In genomic region chr2:99278793-99279291, GRCh38 we compare ENCODE assay signal across 1 cellular context.
TF ChIP-seq lines count a peak whose summit lies in the region.

No MANE protein-coding gene starts in this region.

TF ChIP-seq in HepG2, 621 proteins besides CTCF, POLR2A, EP300 and RAD21 (continued from another document and continues in another):
- peak; percentile 51; the same call in 1 of the 2 replicates for TF ChIP-seq GFI1 (CRISPR knock-in tag; IDR thresholded peaks at IDR 0.05; ENCODE audit: borderline replicate concordance)
- no peak for TF ChIP-seq ADNP (CRISPR knock-in tag; IDR thresholded peaks at IDR 0.05)
- TF ChIP-seq ZNF564 (CRISPR knock-in tag; IDR thresholded peaks at IDR 0.05) = peak; percentile 80; the same call in 1 of the 2 replicates
- peak; percentile 81; the same call in 1 of the 2 replicates for TF ChIP-seq SNAPC2 (CRISPR knock-in tag; IDR thresholded peaks at IDR 0.05)
- 0 out of 2 replicates have a peak, but pooled peaks have one; percentile 17 for TF ChIP-seq MLXIP (CRISPR knock-in tag; IDR thresholded peaks at IDR 0.05; ENCODE audit: borderline replicate concordance)
- TF ChIP-seq ZNF784 (CRISPR knock-in tag; IDR thresholded peaks at IDR 0.05; ENCODE audit: borderline replicate concordance) = no peak
- 0 out of 2 replicates have a peak, but pooled peaks have one; percentile 44 for TF ChIP-seq ELF4 (CRISPR knock-in tag; IDR thresholded peaks at IDR 0.05; ENCODE audit: borderline replicate concordance)
- no peak; the same call in 1 of the 2 replicates for TF ChIP-seq SAFB2 (CRISPR knock-in tag; IDR thresholded peaks at IDR 0.05; ENCODE audit: borderline replicate concordance, low read depth)
- peak; percentile 81 for TF ChIP-seq ZMYM4 (CRISPR knock-in tag; IDR thresholded peaks at IDR 0.05)
- TF ChIP-seq ZFP36L1 (CRISPR knock-in tag; IDR thresholded peaks at IDR 0.05) = peak; percentile 37; the same call in 1 of the 2 replicates
- TF ChIP-seq CREB1 (IDR thresholded peaks at IDR 0.05) = no peak
- TF ChIP-seq CREB1 (CRISPR knock-in tag; IDR thresholded peaks at IDR 0.05) = peak; percentile 79
- TF ChIP-seq ZNF768 (CRISPR knock-in tag; IDR thresholded peaks at IDR 0.05) = no peak
- TF ChIP-seq ZBTB2 (CRISPR knock-in tag; IDR thresholded peaks at IDR 0.05; ENCODE audit: low read depth) = no peak
- TF ChIP-seq ZSCAN21 (CRISPR knock-in tag; IDR thresholded peaks at IDR 0.05; ENCODE audit: borderline replicate concordance) = no peak
- no peak for TF ChIP-seq ZNF83 (CRISPR knock-in tag; IDR thresholded peaks at IDR 0.05; ENCODE audit: borderline replicate concordance)
- peak; percentile 95 for TF ChIP-seq ZNF503 (CRISPR knock-in tag; IDR thresholded peaks at IDR 0.05)
- TF ChIP-seq PAXIP1 (CRISPR knock-in tag; conservative IDR thresholded peaks at IDR 0.05) = peak; percentile 86
- TF ChIP-seq ZNF337 (CRISPR knock-in tag; IDR thresholded peaks at IDR 0.05; ENCODE audit: borderline replicate concordance, low read depth) = no peak
- TF ChIP-seq GPBP1L1 (CRISPR knock-in tag; IDR thresholded peaks at IDR 0.05) = no peak
- TF ChIP-seq YEATS4 (CRISPR knock-in tag; IDR thresholded peaks at IDR 0.05; ENCODE audit: borderline replicate concordance) = no peak
- TF ChIP-seq POLR2AphosphoS2 (IDR thresholded peaks at IDR 0.05; ENCODE audit: low read depth, low read length) = no peak
- TF ChIP-seq ZNF660 (CRISPR knock-in tag; IDR thresholded peaks at IDR 0.05; ENCODE audit: borderline replicate concordance, low read depth) = no peak
- TF ChIP-seq MTERF4 (CRISPR knock-in tag; IDR thresholded peaks at IDR 0.05) = no peak
- no peak for TF ChIP-seq BORCS8-MEF2B (CRISPR knock-in tag; IDR thresholded peaks at IDR 0.05)
- TF ChIP-seq MATR3 (CRISPR knock-in tag; IDR thresholded peaks at IDR 0.05) = no peak
- TF ChIP-seq ZFP41 (CRISPR knock-in tag; IDR thresholded peaks at IDR 0.05; ENCODE audit: borderline replicate concordance) = no peak
- TF ChIP-seq ZBTB49 (CRISPR knock-in tag; IDR thresholded peaks at IDR 0.05; ENCODE audit: borderline replicate concordance) = no peak
- TF ChIP-seq HNRNPUL1 (IDR thresholded peaks at IDR 0.05; ENCODE audit: low read depth, low read length) = no peak
- no peak for TF ChIP-seq NPAS2 (CRISPR knock-in tag; IDR thresholded peaks at IDR 0.05; ENCODE audit: borderline replicate concordance)
- TF ChIP-seq ZNF382 (CRISPR knock-in tag; IDR thresholded peaks at IDR 0.05; ENCODE audit: borderline replicate concordance) = no peak
- peak; percentile 84 for TF ChIP-seq ARNT2 (CRISPR knock-in tag; IDR thresholded peaks at IDR 0.05; ENCODE audit: low read depth)
- peak; percentile 98 for TF ChIP-seq CEBPG (CRISPR knock-in tag; IDR thresholded peaks at IDR 0.05)
- 0 out of 2 replicates have a peak, but pooled peaks have one; percentile 34 for TF ChIP-seq ZNF777 (CRISPR knock-in tag; IDR thresholded peaks at IDR 0.05)
- TF ChIP-seq ZNF329 (CRISPR knock-in tag; IDR thresholded peaks at IDR 0.05; ENCODE audit: low read depth) = no peak
- TF ChIP-seq ZNF749 (CRISPR knock-in tag; IDR thresholded peaks at IDR 0.05; ENCODE audit: borderline replicate concordance) = peak; percentile 51; the same call in 1 of the 2 replicates
- TF ChIP-seq ATF7 (IDR thresholded peaks at IDR 0.05) = peak; percentile 47; the same call in 1 of the 2 replicates
- peak; percentile 85; the same call in 1 of the 2 replicates for TF ChIP-seq ATF7 (CRISPR knock-in tag; IDR thresholded peaks at IDR 0.05)
- TF ChIP-seq AKNA (CRISPR knock-in tag; IDR thresholded peaks at IDR 0.05; ENCODE audit: borderline replicate concordance) = no peak
- TF ChIP-seq STAT5B (CRISPR knock-in tag; IDR thresholded peaks at IDR 0.05) = 0 out of 2 replicates have a peak, but pooled peaks have one; percentile 68
- no peak for TF ChIP-seq ZNF17 (CRISPR knock-in tag; IDR thresholded peaks at IDR 0.05)
